14 cellular contexts compared by ENCODE assay signal in genomic region chr10:128058746-128059125, GRCh38.
"Had no signal": no experiment of that assay in that cellular context is flagged by ENCODE, and none has a peak within 500 bp of the region (broad histone marks: within the 10 kb centered on the region; RNA-seq: fewer than 3 reads in every experiment).

No MANE protein-coding gene starts in this region.

- H3K9me3 Mint-ChIP-seq: activated CD4-positive, alpha-beta T cell treated with anti-CD3 and anti-CD28 coated beads, Interleukin-2, amount 10 ng/mL, durations not matched to agents 24 days and 14 days; activated naive CD8-positive, alpha-beta T cell treated with anti-CD3 and anti-CD28 coated beads for 36 hours; nephron progenitor cell had no signal

- H3K27ac Mint-ChIP-seq: activated CD4-positive, alpha-beta T cell treated with anti-CD3 and anti-CD28 coated beads, Interleukin-2, amount 10 ng/mL, durations not matched to agents 24 days and 14 days; nephron progenitor cell had no signal

- H3K4me3 Mint-ChIP-seq: activated CD4-positive, alpha-beta T cell treated with anti-CD3 and anti-CD28 coated beads, Interleukin-2, amount 10 ng/mL, durations not matched to agents 24 days and 14 days; activated naive CD8-positive, alpha-beta T cell treated with anti-CD3 and anti-CD28 coated beads for 36 hours; nephron progenitor cell had no signal

- ATAC-seq: foreskin keratinocyte; heart right ventricle; left lung; mucosa of descending colon; stimulated activated naive CD8-positive, alpha-beta T cell treated with anti-CD3 and anti-CD28 coated beads, Interleukin-15, Interleukin-2, amounts not matched to agents 100 U/mL and 50 U/mL, for 24 hours had no signal

- H3K36me3 ChIP-seq: breast epithelium had no signal

- H3K4me3 ChIP-seq: breast epithelium, heart right ventricle, left lung, mucosa of descending colon, sigmoid colon had no signal

- H3K9me3 ChIP-seq: breast epithelium, heart right ventricle, left lung, mucosa of descending colon, sigmoid colon had no signal

- H3K27me3 Mint-ChIP-seq: activated CD4-positive, alpha-beta T cell treated with anti-CD3 and anti-CD28 coated beads, Interleukin-2, amount 10 ng/mL, durations not matched to agents 24 days and 14 days; activated naive CD8-positive, alpha-beta T cell treated with anti-CD3 and anti-CD28 coated beads for 36 hours had no signal

- DNase-seq: activated CD4-positive, alpha-beta T cell treated with anti-CD3 and anti-CD28 coated beads, Interleukin-2, amount 10 ng/mL, durations not matched to agents 24 days and 14 days; activated naive CD8-positive, alpha-beta T cell treated with anti-CD3 and anti-CD28 coated beads for 36 hours; activated T-cell treated with anti-CD3 and anti-CD28 coated beads for 4 hours; foreskin keratinocyte; heart right ventricle; islet precursor cell; mucosa of descending colon; nephron progenitor cell; sigmoid colon; stimulated activated CD4-positive, alpha-beta T cell treated with anti-CD3 and anti-CD28 coated beads, Interleukin-12 subunit alpha, Interleukin-12 subunit beta, amount 100 ng/mL, for 4 hours; T-helper 1 cell had no signal

- H3K27me3 ChIP-seq: breast epithelium, foreskin keratinocyte, heart right ventricle, left lung had no signal

- H3K27ac ChIP-seq: foreskin keratinocyte, sigmoid colon had no signal
